Comparison of ENCODE assay signal across 8 cellular contexts in the genomic region with DNA sequence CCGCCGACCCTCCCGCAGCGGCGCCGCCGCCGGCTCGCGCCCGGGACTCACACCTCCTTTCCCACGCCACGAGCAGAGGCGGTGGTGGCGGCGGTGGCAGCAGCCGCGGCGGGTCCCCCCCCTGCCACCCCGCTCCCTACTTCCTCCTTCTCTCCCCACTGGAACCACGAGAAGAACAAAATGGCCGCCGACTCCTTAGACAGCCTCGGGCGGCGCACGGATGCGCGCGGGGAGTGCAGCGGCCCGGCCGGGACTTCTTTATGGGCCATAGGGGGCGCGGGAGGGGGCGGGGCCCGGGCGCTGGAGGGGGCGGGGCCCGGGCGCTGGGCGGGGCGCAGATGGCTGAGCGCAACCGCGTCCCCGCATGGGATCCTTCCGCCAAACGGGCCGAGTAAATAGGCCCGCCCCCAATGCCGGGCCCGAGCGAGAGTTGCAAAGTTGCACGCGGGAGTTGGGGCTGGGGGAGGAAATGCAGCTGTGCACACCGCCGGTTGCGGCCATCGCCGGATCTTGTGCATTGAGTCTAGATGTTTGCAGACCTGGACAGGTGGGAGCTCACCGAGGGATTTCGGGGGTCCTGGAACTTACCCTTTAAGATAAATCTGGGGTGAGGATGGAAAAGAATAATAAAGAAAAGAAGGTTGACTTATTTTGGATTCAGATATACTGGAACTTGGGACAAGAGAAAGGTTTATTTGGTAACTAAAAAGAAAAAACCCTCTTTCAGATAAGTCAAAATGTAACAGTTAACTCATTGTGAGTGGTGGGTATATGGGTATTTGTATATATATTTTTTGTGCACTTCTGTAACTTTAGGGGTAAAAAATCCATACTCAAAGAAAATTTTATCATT.
A peak's percentile ranks its signal among the peaks of the same experiment; 100 is the strongest.
DNase-seq lines count a peak whose midpoint lies in the region; ATAC-seq and TF ChIP-seq lines count a peak whose summit lies in the region.

Gene PPP1CC, minus strand, starts transcription at position 174 of the 853 bp plus-strand sequence. CDS start 184 bp downstream, outside the sequence.

- H3K27ac ChIP-seq in cingulate gyrus (ENCODE audit: low read depth, low read length): peak within 1 kb of the TSS; percentile 83

- peak within 1 kb of the TSS; percentile 94 for H3K4me3 ChIP-seq in AG10803 (ENCODE audit: low read length)

- peak; percentile 70 for ATAC-seq in HG03442 (IDR thresholded peaks at IDR 0.05; ENCODE audit: unreplicated experiment)

- no peak for TF ChIP-seq CTCF in AG10803 (conservative IDR thresholded peaks at IDR 0.05; ENCODE audit: low read length)

- DNase-seq in AG10803 (ENCODE audit: low read depth) (peak; percentile 94), GM19238 (ENCODE audit: insufficient read length, low spot score) (peak; percentile 81), NCI-H524 treated with DMSO at 0.1 percent for 48 hours (lab: John Stamatoyannopoulos, UW) (peak; percentile 67), kidney tubule cell (ENCODE audit: low spot score) (peak; percentile 95)
- DNase-seq in activated CD4-positive, alpha-beta T cell treated with anti-CD3 and anti-CD28 coated beads for 4 hours: peak; percentile 89 to 93
- peak; percentile 80 to 82 for DNase-seq in stimulated activated CD4-positive, alpha-beta T cell treated with anti-CD3 and anti-CD28 coated beads, Interleukin-1b, Interleukin-23, amount 100 ng/mL, for 1 hour (ENCODE audit: low read depth in 2 of 2)

Comparison
In these comparisons a context has a peak if more than half of its experiments do, and no peak if none do; other contexts are left out.
1. Peak in every context shown above with its lines: DNase-seq, ATAC-seq, H3K4me3 ChIP-seq and H3K27ac ChIP-seq.